In the genomic region with DNA sequence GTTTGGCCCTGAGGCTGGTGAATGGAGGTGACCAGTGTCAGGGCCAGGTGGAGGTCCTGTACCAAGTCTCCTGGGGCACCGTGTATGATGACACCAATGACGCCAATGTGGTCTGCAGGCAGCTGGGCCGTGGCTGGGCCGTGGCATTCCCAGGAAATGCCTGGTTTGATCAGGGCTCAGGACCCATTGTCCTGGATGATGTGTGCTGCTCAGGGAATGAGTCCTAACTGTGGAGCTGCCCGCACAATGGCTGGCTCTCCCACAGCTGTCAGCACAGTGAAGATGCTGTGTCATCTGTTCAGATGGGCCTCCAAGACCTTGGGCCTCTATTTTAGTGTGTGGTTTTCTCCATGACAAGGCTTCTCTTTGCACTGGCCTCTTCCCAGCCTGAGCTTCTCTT, we compare ENCODE assay signal across 18 cellular contexts.
A peak's percentile ranks its signal among the peaks of the same experiment; 100 is the strongest.
DNase-seq lines count a peak whose midpoint lies in the region; ATAC-seq, FAIRE-seq and TF ChIP-seq lines count a peak whose summit lies in the region.
"Had no signal": no experiment of that assay in that cellular context is flagged by ENCODE, and none has a peak within 500 bp of the region (broad histone marks: within the 10 kb centered on the region; RNA-seq: fewer than 3 reads in every experiment).

No MANE protein-coding gene starts in this region.

- no peaks in the 10 kb centered on the region for H3K36me3 ChIP-seq in H1 (ENCODE audit: control insufficient read depth in 2 of 4, insufficient read depth in 4 of 4, low read length in 3 of 4)
- H3K36me3 ChIP-seq in CD8-positive, alpha-beta memory T cell (ENCODE audit: insufficient read depth, low read length): no peaks in the 10 kb centered on the region
- H3K36me3 ChIP-seq: BLaER1, HAP-1 had no signal

- peaks cover 0 to 3% (median 0%) of the 10 kb centered on the region in 4 experiments; a peak in 2 of 7 replicates for H3K4me1 ChIP-seq in H1 (replicated peaks in 1 of 4; ENCODE audit: control insufficient read depth in 3 of 4, insufficient read depth in 4 of 4, low read length in 3 of 4)
- no peaks in the 10 kb centered on the region for H3K4me1 ChIP-seq in CD8-positive, alpha-beta memory T cell (ENCODE audit: insufficient read depth, low read length)
- H3K4me1 ChIP-seq: BLaER1, HAP-1 had no signal

- 0 out of 2 replicates have a peak overlapping the region, but pooled peaks have one; percentile 11 for H4K8ac ChIP-seq in H1 (ENCODE audit: extremely low read depth, insufficient read depth, low read length)

- no peak for TF ChIP-seq CTCF in H1 (IDR thresholded peaks at IDR 0.05; ENCODE audit: control extremely low read depth in 1 of 3, insufficient read depth in 1 of 3, low read depth in 1 of 3, low read length in 3 of 3)

- H3K27ac Mint-ChIP-seq in CD8-positive, alpha-beta memory T cell: no peak overlapping the region
- no peak overlapping the region for H3K27ac Mint-ChIP-seq in stimulated activated naive CD8-positive, alpha-beta T cell treated with anti-CD3 and anti-CD28 coated beads, Interleukin-15, amount 100 ng/mL, for 72 hours
- H3K27ac Mint-ChIP-seq: CD14-positive monocyte had no signal

- intact Hi-C loops in posterior vena cava (cut with DNase I): no loop called here

- H2BK12ac ChIP-seq in H1 (ENCODE audit: low read depth, low read length): 0 out of 2 replicates have a peak overlapping the region, but pooled peaks have one; percentile 17

- no peaks in the 10 kb centered on the region for H3K79me1 ChIP-seq in H1 (ENCODE audit: low read depth, low read length)

- FAIRE-seq in H1 (lab: Jason Lieb, UNC): no peak
- FAIRE-seq: G401.6, GM12891, GM19239 had no signal

- no peak overlapping the region for H2BK120ac ChIP-seq in H1 (replicated peaks; ENCODE audit: low read depth, low read length)

- no peak overlapping the region for H3K27ac ChIP-seq in H1 (ENCODE audit: low read depth, low read length)
- no peak overlapping the region for H3K27ac ChIP-seq in CD8-positive, alpha-beta memory T cell (ENCODE audit: low read depth, low read length)
- H3K27ac ChIP-seq: 22Rv1, BLaER1 had no signal

- no peak overlapping the region for H3K4me3 Mint-ChIP-seq in CD8-positive, alpha-beta memory T cell
- no peak overlapping the region for H3K4me3 Mint-ChIP-seq in stimulated activated naive CD8-positive, alpha-beta T cell treated with anti-CD3 and anti-CD28 coated beads, Interleukin-15, amount 100 ng/mL, for 72 hours
- H3K4me3 Mint-ChIP-seq: CD14-positive monocyte; CD4-positive, alpha-beta memory T cell had no signal

- H3K23ac ChIP-seq in H1 (ENCODE audit: insufficient read length): no peak overlapping the region

- H3K4me1 Mint-ChIP-seq in CD8-positive, alpha-beta memory T cell: no peaks in the 10 kb centered on the region
- no peaks in the 10 kb centered on the region for H3K4me1 Mint-ChIP-seq in stimulated activated naive CD8-positive, alpha-beta T cell treated with anti-CD3 and anti-CD28 coated beads, Interleukin-15, amount 100 ng/mL, for 72 hours
- H3K4me1 Mint-ChIP-seq: CD14-positive monocyte; CD4-positive, alpha-beta memory T cell had no signal

- H4K20me1 ChIP-seq in H1 (replicated peaks in 1 of 2; ENCODE audit: control insufficient read depth in 1 of 2, insufficient read depth in 2 of 2, low read length in 2 of 2): no peaks in the 10 kb centered on the region
- H4K20me1 ChIP-seq: BLaER1 had no signal

- no peak overlapping the region for H3K4ac ChIP-seq in H1 (replicated peaks; ENCODE audit: insufficient read length, low read depth, low read length)

- DNase-seq in activated effector memory CD4-positive, alpha-beta T cell treated with anti-CD3 and anti-CD28 coated beads, Interleukin-2, amount 50 U/mL, for 16 hours: peak; percentile 22
- DNase-seq in activated effector memory CD4-positive, alpha-beta T cell treated with Interleukin-2 at 50 U/mL for 16 hours: no peak
- DNase-seq in H1 (ENCODE audit: low read depth in 1 of 2, low spot score in 2 of 2) (no peak), posterior vena cava (ENCODE audit: low spot score) (peak; percentile 35), A172 (ENCODE audit: low spot score) (no peak)
- no peak for DNase-seq in CD8-positive, alpha-beta memory T cell
- no peak for DNase-seq in stimulated activated naive CD8-positive, alpha-beta T cell treated with anti-CD3 and anti-CD28 coated beads, Interleukin-15, amount 100 ng/mL, for 72 hours
- DNase-seq: Calu3; CD4-positive, alpha-beta memory T cell; DMS53; DND-41 had no signal

- no peak overlapping the region for H2AK5ac ChIP-seq in H1 (ENCODE audit: low read depth, low read length)

- H2AFZ ChIP-seq in H1 (ENCODE audit: low read length): no peak overlapping the region

- no peak overlapping the region for H3K56ac ChIP-seq in H1 (replicated peaks; ENCODE audit: insufficient read length, low read depth, low read length)

- no peak overlapping the region for H2BK15ac ChIP-seq in H1 (ENCODE audit: low read length)

- no peak overlapping the region for H2BK20ac ChIP-seq in H1 (ENCODE audit: low read length)

- no peak for ATAC-seq in stimulated activated naive CD8-positive, alpha-beta T cell treated with anti-CD3 and anti-CD28 coated beads, Interleukin-15, amount 100 ng/mL, for 72 hours

- H3K27me3 Mint-ChIP-seq in CD8-positive, alpha-beta memory T cell: peaks cover 9 to 32% of the 10 kb centered on the region in 2 donors
- H3K27me3 Mint-ChIP-seq in stimulated activated naive CD8-positive, alpha-beta T cell treated with anti-CD3 and anti-CD28 coated beads, Interleukin-15, amount 100 ng/mL, for 72 hours: no peaks in the 10 kb centered on the region

- POLR2A ChIA-PET in H1 (lab: Charles Lee; ENCODE audit: partially characterized antibody): no interaction called here
- POLR2A ChIA-PET in CD8-positive, alpha-beta memory T cell (lab: Charles Lee): no interaction called here

- CTCF ChIA-PET in H1 (lab: Charles Lee; ENCODE audit: partially characterized antibody): interaction anchor here (0.9 to 2.0 kb wide), 2 partner anchors 24 to 59 kb away, joined by 4 to 7 read pairs; no protein-coding TSS in a partner anchor
- CTCF ChIA-PET in CD8-positive, alpha-beta memory T cell (lab: Charles Lee): no interaction called here

- no peak for TF ChIP-seq POLR2A in H1 (IDR thresholded peaks at IDR 0.05; ENCODE audit: control extremely low read depth in 1 of 2, low read depth in 2 of 2, low read length in 2 of 2)

- no peak overlapping the region for H4K5ac ChIP-seq in H1 (ENCODE audit: insufficient read length, low read depth, low read length)

- WGBS in H1 (ENCODE audit: extremely low coverage in 1 of 2, insufficient coverage in 1 of 2, insufficient read length in 1 of 2, insufficient replicate concordance in 2 of 2, low coverage in 1 of 2, low lambda C conversion rate in 2 of 2, missing lambda C conversion rate in 1 of 2), 2 experiments: 87% methylated on average over 5 of the region's 5 CpGs; no CpG with 5 or more reads in 1 of the 2 experiments

- peaks cover 0 to 5% of the 10 kb centered on the region in 2 experiments; a peak in 2 of 4 replicates for H3K9me3 ChIP-seq in H1 (ENCODE audit: insufficient read depth in 2 of 2, low read depth in 1 of 2, low read length in 1 of 2)
- H3K9me3 ChIP-seq in CD8-positive, alpha-beta memory T cell (ENCODE audit: low read length): no peaks in the 10 kb centered on the region

- no peak overlapping the region for H3K14ac ChIP-seq in H1 (ENCODE audit: insufficient read length)

- H3K36me3 Mint-ChIP-seq in CD8-positive, alpha-beta memory T cell: no peaks in the 10 kb centered on the region
- H3K36me3 Mint-ChIP-seq: CD14-positive monocyte; CD4-positive, alpha-beta memory T cell had no signal

- H3K79me2 ChIP-seq in H1 (ENCODE audit: control insufficient read depth in 1 of 2, insufficient read depth in 2 of 2, low read length in 2 of 2): no peaks in the 10 kb centered on the region

- H2BK5ac ChIP-seq in H1 (ENCODE audit: low read depth, low read length): no peak overlapping the region

- no peak for TF ChIP-seq RAD21 in H1 (IDR thresholded peaks at IDR 0.05 in 1 of 2, conservative IDR thresholded peaks at IDR 0.05 in 1 of 2; ENCODE audit: low read depth in 2 of 2, low read length in 2 of 2)

- no peak overlapping the region for H3K9ac ChIP-seq in H1 (replicated peaks in 1 of 4; ENCODE audit: extremely low read depth in 1 of 4, low read depth in 3 of 4, low read length in 3 of 4)
- H3K9ac ChIP-seq: BLaER1 had no signal

- H3K4me2 ChIP-seq in H1 (ENCODE audit: insufficient read depth in 1 of 2, low read depth in 2 of 2, low read length in 2 of 2): no peak overlapping the region
- H3K4me2 ChIP-seq: BLaER1 had no signal

- 0 out of 2 replicates have a peak, but pooled peaks cover 2% of the 10 kb centered on the region for H3K23me2 ChIP-seq in H1 (ENCODE audit: low read depth, low read length)

- H3K9me3 Mint-ChIP-seq in CD8-positive, alpha-beta memory T cell: no peaks in the 10 kb centered on the region
- no peaks in the 10 kb centered on the region for H3K9me3 Mint-ChIP-seq in stimulated activated naive CD8-positive, alpha-beta T cell treated with anti-CD3 and anti-CD28 coated beads, Interleukin-15, amount 100 ng/mL, for 72 hours

- no peak for TF ChIP-seq EP300 in H1 (IDR thresholded peaks at IDR 0.05; ENCODE audit: borderline replicate concordance in 1 of 2, low read depth in 2 of 2, low read length in 2 of 2)

- no peak overlapping the region for H3K18ac ChIP-seq in H1 (ENCODE audit: extremely low read depth, low read length)

- no peaks in the 10 kb centered on the region for H3K27me3 ChIP-seq in H1 (replicated peaks in 1 of 4; ENCODE audit: control insufficient read depth in 3 of 4, extremely low read depth in 1 of 4, insufficient read depth in 3 of 4, low read length in 3 of 4)
- no peaks in the 10 kb centered on the region for H3K27me3 ChIP-seq in CD8-positive, alpha-beta memory T cell (ENCODE audit: insufficient read depth, low read length, poor library complexity, severe bottlenecking)
- H3K27me3 ChIP-seq: BLaER1 had no signal

- H3K4me3 ChIP-seq in H1 (ENCODE audit: extremely low read depth in 1 of 4, insufficient read depth in 2 of 4, low read depth in 3 of 4, low read length in 4 of 4): no peak overlapping the region
- H3K4me3 ChIP-seq in CD8-positive, alpha-beta memory T cell (ENCODE audit: low read length): no peak overlapping the region
- H3K4me3 ChIP-seq: BLaER1, HAP-1 had no signal

- no peak overlapping the region for H4K91ac ChIP-seq in H1 (replicated peaks; ENCODE audit: insufficient read length, low read length)

TF ChIP-seq in H1, 55 proteins besides CTCF, POLR2A, EP300 and RAD21 (continues in another document):
- no peak for TF ChIP-seq NRF1 (IDR thresholded peaks at IDR 0.05; ENCODE audit: low read depth, low read length)
- TF ChIP-seq KDM5A (IDR thresholded peaks at IDR 0.05; ENCODE audit: low read length): no peak
- TF ChIP-seq, protein P1, sequence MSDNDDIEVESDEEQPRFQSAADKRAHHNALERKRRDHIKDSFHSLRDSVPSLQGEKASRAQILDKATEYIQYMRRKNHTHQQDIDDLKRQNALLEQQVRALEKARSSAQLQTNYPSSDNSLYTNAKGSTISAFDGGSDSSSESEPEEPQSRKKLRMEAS (IDR thresholded peaks at IDR 0.05): no peak
- no peak for TF ChIP-seq SP1 (IDR thresholded peaks at IDR 0.05; ENCODE audit: low read depth, low read length)

Comparison
In these comparisons a context has a peak if more than half of its experiments do, and no peak if none do; other contexts are left out.
1. DNase-seq: peak in activated effector memory CD4-positive, alpha-beta T cell treated with anti-CD3 and anti-CD28 coated beads, Interleukin-2, amount 50 U/mL, for 16 hours (single experiment) and posterior vena cava (single experiment); none in activated effector memory CD4-positive, alpha-beta T cell treated with Interleukin-2 at 50 U/mL for 16 hours (single experiment), H1 (0 of 2), A172 (single experiment), CD8-positive, alpha-beta memory T cell (0 of 5) and stimulated activated naive CD8-positive, alpha-beta T cell treated with anti-CD3 and anti-CD28 coated beads, Interleukin-15, amount 100 ng/mL, for 72 hours (0 of 2).